Comparison of ENCODE assay signal across 33 cellular contexts in the genomic region with DNA sequence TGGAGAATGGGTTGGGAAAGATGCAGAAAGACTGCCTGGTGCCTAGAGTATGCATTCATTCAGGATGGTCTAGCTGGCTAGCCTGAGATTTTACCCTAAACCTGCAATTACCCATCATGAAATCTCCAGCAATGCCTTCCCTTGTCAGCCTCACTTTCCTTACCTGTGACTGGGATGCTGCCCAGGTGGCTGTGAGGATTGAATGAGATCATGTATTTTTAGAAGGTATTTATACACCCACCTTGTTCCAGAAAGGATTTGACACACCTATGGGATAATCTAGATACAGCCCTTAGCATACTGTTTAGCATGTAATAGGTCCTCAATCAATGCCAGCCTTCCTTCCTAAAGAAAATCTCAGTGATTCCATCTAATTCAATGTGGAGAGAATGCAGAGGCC.
DNase-seq lines count a peak whose midpoint lies in the region; FAIRE-seq and TF ChIP-seq lines count a peak whose summit lies in the region.
"Had no signal": no experiment of that assay in that cellular context is flagged by ENCODE, and none has a peak within 500 bp of the region (broad histone marks: within the 10 kb centered on the region; RNA-seq: fewer than 3 reads in every experiment).

No MANE protein-coding gene starts in this region.

- peak overlapping the region; percentile 14 for H3K27ac Mint-ChIP-seq in astrocyte (ENCODE audit: unreplicated experiment)
- no peak overlapping the region for H3K27ac Mint-ChIP-seq in H9
- H3K27ac Mint-ChIP-seq: B cell; CD14-positive monocyte; CD4-positive, alpha-beta memory T cell; CD4-positive, alpha-beta T cell; CD4-positive, CD25-positive, alpha-beta regulatory T cell; CD8-positive, alpha-beta memory T cell; CD8-positive, alpha-beta T cell had no signal

- no peak overlapping the region for H3K14ac ChIP-seq in H9 (ENCODE audit: insufficient read depth, low read length)

- H3K23ac ChIP-seq in H9 (ENCODE audit: insufficient read length, low read depth, low read length) = no peak overlapping the region

- no peaks in the 10 kb centered on the region for H3K79me1 ChIP-seq in H9 (ENCODE audit: insufficient read depth, low read depth, low read length, poor library complexity, severe bottlenecking)

- H3K36me3 Mint-ChIP-seq in astrocyte (ENCODE audit: low read depth, unreplicated experiment) (no peaks in the 10 kb centered on the region), H9 (ENCODE audit: insufficient read depth in 1 of 3, low read depth in 3 of 3) (no peaks in the 10 kb centered on the region)
- H3K36me3 Mint-ChIP-seq: CD14-positive monocyte; CD4-positive, alpha-beta memory T cell; CD4-positive, CD25-positive, alpha-beta regulatory T cell; CD8-positive, alpha-beta memory T cell; CD8-positive, alpha-beta T cell had no signal

- H3K4me3 Mint-ChIP-seq in astrocyte (ENCODE audit: unreplicated experiment) = no peak overlapping the region
- H3K4me3 Mint-ChIP-seq in H9 = no peak overlapping the region
- H3K4me3 Mint-ChIP-seq: B cell; CD14-positive monocyte; CD4-positive, alpha-beta memory T cell; CD4-positive, alpha-beta T cell; CD4-positive, CD25-positive, alpha-beta regulatory T cell; CD8-positive, alpha-beta memory T cell; CD8-positive, alpha-beta T cell had no signal

- no peak overlapping the region for H4K8ac ChIP-seq in H9 (replicated peaks; ENCODE audit: insufficient read length, low read depth, low read length)

- H3K4me1 ChIP-seq in astrocyte (ENCODE audit: insufficient read depth, low read length) (no peaks in the 10 kb centered on the region), H9 (ENCODE audit: insufficient read depth, low read length) (no peaks in the 10 kb centered on the region)
- H3K4me1 ChIP-seq: A549, BE2C, BLaER1, Caco-2 had no signal

- no peaks in the 10 kb centered on the region for H3K23me2 ChIP-seq in H9 (ENCODE audit: insufficient read length, low read depth, low read length, poor library complexity, severe bottlenecking)

- H4K20me1 ChIP-seq in astrocyte (ENCODE audit: insufficient read depth, low read length) = no peaks in the 10 kb centered on the region
- no peaks in the 10 kb centered on the region for H4K20me1 ChIP-seq in H9 (ENCODE audit: control insufficient read depth, insufficient read depth, insufficient read length)
- H4K20me1 ChIP-seq: BLaER1; BLaER1 treated with 17β-estradiol and CSF1 and Interleukin-3, amounts not matched to agents 10 nM and 100 nM had no signal

- no peaks in the 10 kb centered on the region for H3K79me2 ChIP-seq in astrocyte (ENCODE audit: insufficient read depth, low read length)
- H3K79me2 ChIP-seq in H9 (ENCODE audit: insufficient read depth, low read length) = no peaks in the 10 kb centered on the region

- H3K9ac ChIP-seq in astrocyte (ENCODE audit: low read length) (no peak overlapping the region), H9 (ENCODE audit: extremely low read depth, insufficient read length, low read length) (no peak overlapping the region)
- H3K9ac ChIP-seq: BLaER1; BLaER1 treated with 17β-estradiol and CSF1 and Interleukin-3, amounts not matched to agents 10 nM and 100 nM had no signal

- FAIRE-seq in astrocyte (lab: Jason Lieb, UNC) = no peak
- FAIRE-seq: A204.1, A549, D721Med had no signal

- peaks cover 3% of the 10 kb centered on the region for H3K9me3 Mint-ChIP-seq in astrocyte (ENCODE audit: unreplicated experiment)
- H3K9me3 Mint-ChIP-seq in H9 = no peaks in the 10 kb centered on the region; a peak in 1 of 5 replicates
- H3K9me3 Mint-ChIP-seq: CD4-positive, alpha-beta T cell; CD8-positive, alpha-beta T cell had no signal

- H2BK20ac ChIP-seq in H9 (ENCODE audit: low read depth, low read length, poor library complexity, severe bottlenecking) = no peak overlapping the region

- H3T11ph ChIP-seq in H9 (ENCODE audit: low read length) = no peak overlapping the region

- H2BK120ac ChIP-seq in H9 (ENCODE audit: low read depth, low read length, poor library complexity, severe bottlenecking) = no peak overlapping the region

- H2AFZ ChIP-seq in astrocyte (ENCODE audit: low read depth, low read length) = no peak overlapping the region
- no peak overlapping the region for H2AFZ ChIP-seq in H9 (ENCODE audit: low read length)

- H4K5ac ChIP-seq in H9 (ENCODE audit: insufficient read length, low read depth, low read length) = no peak overlapping the region

- H3K4me2 ChIP-seq in astrocyte (ENCODE audit: low read length) (no peak overlapping the region), H9 (ENCODE audit: insufficient read depth, insufficient read length, low read length) (no peak overlapping the region)
- H3K4me2 ChIP-seq: A549; BLaER1; BLaER1 treated with 17β-estradiol and CSF1 and Interleukin-3, amounts not matched to agents 10 nM and 100 nM had no signal

- no peak overlapping the region for H3K4me3 ChIP-seq in astrocyte (ENCODE audit: insufficient read depth, low read depth, low read length)
- H3K4me3 ChIP-seq: A549; BLaER1; BLaER1 treated with 17β-estradiol and CSF1 and Interleukin-3, amounts not matched to agents 10 nM and 100 nM had no signal

- DNase-seq in astrocyte (ENCODE audit: low read depth) (no peak), putamen (ENCODE audit: low spot score) (peak; percentile 52), H9 (no peak), RPMI8226 (no peak)
- DNase-seq: 8988T; ACHN; AML-193; BE2C; C1 segment of cervical spinal cord; Caco-2; Calu3; CD4-positive, alpha-beta memory T cell; CD4-positive, alpha-beta T cell; CD4-positive, CD25-positive, alpha-beta regulatory T cell; CD8-positive, alpha-beta memory T cell; CD8-positive, alpha-beta T cell; COR-L47; DMS 273 treated with DMSO at 0.1 percent for 48 hours; DMS153; DMS53; DMS79; DMS79 treated with DMSO at 0.1 percent for 48 hours; DND-41; EL had no signal

- peaks cover 4% of the 10 kb centered on the region for H3K4me1 Mint-ChIP-seq in astrocyte (ENCODE audit: low read depth, unreplicated experiment)
- H3K4me1 Mint-ChIP-seq in H9 = no peaks in the 10 kb centered on the region
- H3K4me1 Mint-ChIP-seq: B cell; CD14-positive monocyte; CD4-positive, alpha-beta memory T cell; CD4-positive, CD25-positive, alpha-beta regulatory T cell; CD8-positive, alpha-beta memory T cell had no signal

- no peak overlapping the region for H2BK12ac ChIP-seq in H9 (ENCODE audit: insufficient read length, low read depth, low read length)

- H3K56ac ChIP-seq in H9 (ENCODE audit: insufficient read length, low read depth, low read length) = no peak overlapping the region

- TF ChIP-seq CTCF in astrocyte (IDR thresholded peaks at IDR 0.05; ENCODE audit: insufficient read depth, low read depth, low read length) (no peak), H9 (conservative IDR thresholded peaks at IDR 0.05) (no peak)

- no peak overlapping the region for H3K18ac ChIP-seq in H9 (ENCODE audit: insufficient read length, low read depth, low read length)

- H2BK5ac ChIP-seq in H9 (ENCODE audit: insufficient read length, low read length) = no peak overlapping the region

- no peak overlapping the region for H2BK15ac ChIP-seq in H9 (ENCODE audit: low read depth, low read length)

- H3K9me3 ChIP-seq in astrocyte (ENCODE audit: insufficient read depth, low read depth, low read length) = no peaks in the 10 kb centered on the region
- no peaks in the 10 kb centered on the region for H3K9me3 ChIP-seq in H9 (ENCODE audit: control insufficient read depth, low read depth, low read length)
- H3K9me3 ChIP-seq: A549, BE2C, Caco-2 had no signal

- no peak overlapping the region for H4K91ac ChIP-seq in H9 (ENCODE audit: insufficient read length, low read depth, low read length)

- no peak overlapping the region for H3K4ac ChIP-seq in H9 (ENCODE audit: low read depth, low read length)

- no peak overlapping the region for H2AK5ac ChIP-seq in H9 (ENCODE audit: insufficient read length, low read length)

- peaks cover 20% of the 10 kb centered on the region for H3K27me3 Mint-ChIP-seq in astrocyte (ENCODE audit: low read depth, unreplicated experiment)
- H3K27me3 Mint-ChIP-seq in H9 (ENCODE audit: low read depth) = peaks cover 1% of the 10 kb centered on the region; the same call in 1 of the 2 replicates
- H3K27me3 Mint-ChIP-seq: CD4-positive, alpha-beta memory T cell; CD4-positive, alpha-beta T cell had no signal

- H3K27me3 ChIP-seq in astrocyte (ENCODE audit: insufficient read depth, low read length) (no peaks in the 10 kb centered on the region), H9 (ENCODE audit: insufficient read depth, low read length) (no peaks in the 10 kb centered on the region)
- H3K27me3 ChIP-seq: BE2C; BLaER1; BLaER1 treated with 17β-estradiol and CSF1 and Interleukin-3, amounts not matched to agents 10 nM and 100 nM had no signal

- H3K27ac ChIP-seq in astrocyte (ENCODE audit: low read depth, low read length) (no peak overlapping the region), H9 (ENCODE audit: insufficient read length, low read depth, low read length) (no peak overlapping the region)
- H3K27ac ChIP-seq: 22Rv1; A549; BLaER1; BLaER1 treated with 17β-estradiol and CSF1 and Interleukin-3, amounts not matched to agents 10 nM and 100 nM; C4-2B had no signal

- no peaks in the 10 kb centered on the region for H3K36me3 ChIP-seq in astrocyte (ENCODE audit: insufficient read depth, low read length)
- H3K36me3 ChIP-seq: BE2C; BLaER1; BLaER1 treated with 17β-estradiol and CSF1 and Interleukin-3, amounts not matched to agents 10 nM and 100 nM had no signal
